10 cellular contexts compared by ENCODE assay signal in the genomic region with DNA sequence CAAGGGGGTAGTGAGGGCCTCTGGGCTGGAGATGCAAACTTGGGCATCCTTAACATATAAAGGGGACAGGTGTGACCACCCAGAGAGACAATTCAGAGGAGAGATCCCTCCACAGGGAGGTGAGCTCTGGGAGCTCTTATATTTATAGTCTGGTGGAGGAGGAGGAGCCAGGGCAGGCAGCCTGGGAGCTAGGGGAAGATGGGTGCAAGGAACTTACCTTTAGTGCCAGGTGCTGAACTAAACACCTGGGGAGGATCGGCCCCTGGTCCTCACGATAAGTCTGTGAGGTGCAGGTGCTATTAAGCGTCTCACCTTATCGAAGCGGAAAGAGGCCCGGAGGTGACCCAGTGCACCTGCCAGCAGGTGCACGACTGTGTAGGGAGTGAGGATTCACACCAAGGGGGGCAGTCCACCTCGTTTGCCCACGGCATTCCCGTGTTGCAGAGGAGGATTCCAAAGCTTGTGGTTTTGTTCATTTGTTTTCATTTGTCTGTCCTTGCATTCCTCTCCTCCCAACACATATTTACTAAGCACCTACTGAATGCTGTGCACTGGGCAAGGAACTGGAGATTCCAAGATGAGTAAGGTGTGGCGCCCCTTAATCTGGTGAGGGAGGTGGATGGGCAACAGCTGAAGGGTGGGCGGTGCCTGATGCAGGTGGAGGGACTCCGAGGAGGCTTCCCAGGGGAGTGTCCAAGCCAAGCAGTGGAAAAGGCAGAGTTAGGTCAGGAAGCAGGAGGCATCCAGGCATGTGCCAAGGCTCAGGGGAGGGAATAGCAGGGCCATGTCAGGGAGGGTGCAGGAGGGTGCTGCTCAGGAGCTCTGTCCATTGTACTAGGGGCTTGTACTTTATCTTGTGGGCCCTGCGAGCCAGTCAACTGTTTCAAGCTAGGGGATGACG. TPM values are rescaled to one million over a fixed set of nuclear protein-coding genes. Genes with fewer than 3 reads are reported as not detected.
DNase-seq lines count a peak whose midpoint lies in the region; ATAC-seq and TF ChIP-seq lines count a peak whose summit lies in the region.
"Had no signal": no experiment of that assay in that cellular context is flagged by ENCODE, and none has a peak within 500 bp of the region (broad histone marks: within the 10 kb centered on the region; RNA-seq: fewer than 3 reads in every experiment).

No MANE protein-coding gene starts in this region.

- H3K27ac ChIP-seq in esophagus (ENCODE audit: low read depth in 2 of 2, low read length in 1 of 2) (peak overlapping the region; percentile 75 to 88), left lung (no peak overlapping the region)
- H3K27ac ChIP-seq: VCaP had no signal

- H3K36me3 ChIP-seq in esophagus (ENCODE audit: control insufficient read depth in 2 of 2, insufficient read depth in 2 of 2, low read length in 1 of 2) (peaks cover 0 to 5% of the 10 kb centered on the region in 2 donors), left lung (no peaks in the 10 kb centered on the region)

- ATAC-seq in HG03460 (IDR thresholded peaks at IDR 0.05; ENCODE audit: unreplicated experiment) (no peak), left lung (no peak), HG03571 (IDR thresholded peaks at IDR 0.05; ENCODE audit: unreplicated experiment) (no peak)

- H3K27me3 ChIP-seq in esophagus (ENCODE audit: control insufficient read depth in 1 of 2, insufficient read depth in 2 of 2, low read length in 2 of 2) (no peaks in the 10 kb centered on the region), left lung (no peaks in the 10 kb centered on the region)

- no peaks in the 10 kb centered on the region for H3K36me3 Mint-ChIP-seq in osteocyte (ENCODE audit: unreplicated experiment)

- peak overlapping the region; percentile 74 for H3K27ac Mint-ChIP-seq in osteocyte (ENCODE audit: unreplicated experiment)

- no peak overlapping the region for H3K4me3 Mint-ChIP-seq in osteocyte (ENCODE audit: unreplicated experiment)

- intact Hi-C loops in left lung (cut with DNase I) = no loop called here

- H3K4me3 ChIP-seq in esophagus (ENCODE audit: low read depth in 1 of 2, low read length in 2 of 2) = peak overlapping the region in 1 of 2 donors; percentile 14
- H3K4me3 ChIP-seq in left lung = no peak overlapping the region

- no peaks in the 10 kb centered on the region for H3K9me3 Mint-ChIP-seq in osteocyte (ENCODE audit: unreplicated experiment)

- H3K9me3 ChIP-seq in esophagus (ENCODE audit: control insufficient read depth in 2 of 2, insufficient read depth in 1 of 2, low read depth in 1 of 2, low read length in 1 of 2) (no peaks in the 10 kb centered on the region), left lung (no peaks in the 10 kb centered on the region)

- H3K27me3 Mint-ChIP-seq in osteocyte (ENCODE audit: unreplicated experiment) = no peaks in the 10 kb centered on the region

- TF ChIP-seq CTCF in osteocyte (IDR thresholded peaks at IDR 0.05) (no peak), left lung (IDR thresholded peaks at IDR 0.05) (no peak)

- H3K4me1 ChIP-seq in esophagus (ENCODE audit: control insufficient read depth in 2 of 2, insufficient read depth in 2 of 2, low read length in 1 of 2) (peaks cover 11 to 12% of the 10 kb centered on the region in 2 donors), left lung (peaks cover 0 to 30% of the 10 kb centered on the region in 2 donors)

- DNase-seq in DMS53 (lab: John Stamatoyannopoulos, UW) (peak; percentile 95), NCI-H2171 (lab: John Stamatoyannopoulos, UW) (peak; percentile 50), osteocyte (ENCODE audit: extremely low spot score, unreplicated experiment) (no peak), left lung (no peak)
- no peak for DNase-seq in stimulated activated CD4-positive, alpha-beta T cell treated with anti-CD3 and anti-CD28 coated beads, Interleukin-1b, Interleukin-23, amount 100 ng/mL, for 48 hours
- DNase-seq: activated naive CD4-positive, alpha-beta T cell had no signal

- peaks cover 59% of the 10 kb centered on the region for H3K4me1 Mint-ChIP-seq in osteocyte (ENCODE audit: unreplicated experiment)

- 41 to 49% methylated on average over 15 of the region's 15 CpGs for WGBS in esophagus, 2 donors

RNA-seq across cellular contexts. Expression of a gene that starts 11.4 kb away (rescaled TPM):
- 10 to 100 TPM; 39.1 to 64.4 TPM for polyA plus RNA-seq in esophagus
- total RNA-seq in osteocyte (24.0 and 26.0 TPM in 2 replicates), left lung (10 to 100 TPM; 26.5 to 39.6 TPM)

Comparison
In these comparisons a context has a peak if more than half of its experiments do, and no peak if none do; other contexts are left out.
1. DNase-seq: peak in DMS53 (single experiment) and NCI-H2171 (single experiment); none in osteocyte (single experiment), stimulated activated CD4-positive, alpha-beta T cell treated with anti-CD3 and anti-CD28 coated beads, Interleukin-1b, Interleukin-23, amount 100 ng/mL, for 48 hours (single experiment) and left lung (0 of 2).
2. H3K27ac ChIP-seq: peak in esophagus (2 of 2); none in left lung (0 of 2).